In the genomic region with DNA sequence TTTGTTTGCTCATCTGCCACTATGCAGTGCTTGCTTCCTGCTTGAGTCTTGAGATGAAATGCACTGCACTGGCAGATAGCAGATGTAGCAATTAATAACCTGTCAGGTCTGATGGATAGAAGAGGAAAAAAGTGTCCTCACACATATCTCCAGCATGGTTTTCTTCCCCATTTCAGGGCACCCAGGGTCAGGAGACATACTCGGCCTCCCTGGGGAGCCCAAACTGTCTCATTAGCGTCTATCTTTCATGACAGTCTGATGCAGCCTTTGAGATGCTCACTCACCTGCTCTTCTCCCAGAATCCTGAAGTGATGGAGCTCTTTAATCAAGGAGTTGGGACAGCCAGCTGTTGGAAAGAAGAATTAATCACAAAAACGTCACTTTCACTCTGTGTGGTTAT, we compare ENCODE assay signal across 6 cellular contexts.
"Had no signal": no experiment of that assay in that cellular context is flagged by ENCODE, and none has a peak within 500 bp of the region (broad histone marks: within the 10 kb centered on the region; RNA-seq: fewer than 3 reads in every experiment).

No MANE protein-coding gene starts in this region.

- DNase-seq: GOT3, H7, HFFc6, IMR-90 had no signal

- ATAC-seq: HCT116, K562 had no signal
